Comparison of ENCODE assay signal across 10 cellular contexts in the genomic region with DNA sequence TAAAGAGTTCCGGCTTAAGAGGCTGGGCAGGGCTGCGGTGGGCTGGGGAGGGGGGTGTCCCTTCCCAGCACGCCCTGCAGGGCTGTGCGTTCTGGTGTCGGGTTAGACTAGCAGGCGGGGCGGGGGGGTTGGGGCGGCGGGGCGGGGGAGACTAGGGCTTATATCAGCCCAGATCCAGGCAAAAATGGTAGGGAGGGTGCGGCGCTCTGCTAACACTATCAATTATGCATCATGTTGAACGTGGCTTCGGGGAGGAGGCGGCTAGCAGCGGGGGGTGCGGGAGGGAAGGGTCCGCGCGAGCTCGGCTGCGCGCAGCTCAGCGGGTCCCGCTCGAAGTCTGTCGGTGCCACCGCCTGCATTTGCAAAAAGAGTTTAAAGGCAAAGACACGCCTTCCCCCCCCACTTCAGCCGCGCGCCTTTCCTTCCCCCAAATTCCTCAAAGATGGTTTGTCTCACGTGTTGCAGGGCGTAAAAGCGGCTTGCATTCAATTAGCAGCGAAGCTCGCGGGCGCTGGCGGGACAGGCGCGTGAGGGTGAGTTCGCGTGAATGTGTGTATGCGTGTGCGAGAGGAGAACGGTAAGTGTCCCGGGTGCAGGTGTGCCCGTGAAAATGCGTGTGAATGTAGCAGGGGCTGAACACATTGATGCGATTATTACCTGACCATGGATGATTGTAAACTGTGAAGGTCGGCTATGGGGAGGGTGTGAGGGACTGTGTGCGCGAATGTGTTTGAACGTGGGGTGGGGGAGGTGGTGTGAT. TPM values are rescaled to one million over a fixed set of nuclear protein-coding genes. Genes with fewer than 3 reads are reported as not detected.
A peak's percentile ranks its signal among the peaks of the same experiment; 100 is the strongest.
DNase-seq lines count a peak whose midpoint lies in the region; ATAC-seq and TF ChIP-seq lines count a peak whose summit lies in the region.
"Had no signal": no experiment of that assay in that cellular context is flagged by ENCODE, and none has a peak within 500 bp of the region (broad histone marks: within the 10 kb centered on the region; RNA-seq: fewer than 3 reads in every experiment).

A gene with protein sequence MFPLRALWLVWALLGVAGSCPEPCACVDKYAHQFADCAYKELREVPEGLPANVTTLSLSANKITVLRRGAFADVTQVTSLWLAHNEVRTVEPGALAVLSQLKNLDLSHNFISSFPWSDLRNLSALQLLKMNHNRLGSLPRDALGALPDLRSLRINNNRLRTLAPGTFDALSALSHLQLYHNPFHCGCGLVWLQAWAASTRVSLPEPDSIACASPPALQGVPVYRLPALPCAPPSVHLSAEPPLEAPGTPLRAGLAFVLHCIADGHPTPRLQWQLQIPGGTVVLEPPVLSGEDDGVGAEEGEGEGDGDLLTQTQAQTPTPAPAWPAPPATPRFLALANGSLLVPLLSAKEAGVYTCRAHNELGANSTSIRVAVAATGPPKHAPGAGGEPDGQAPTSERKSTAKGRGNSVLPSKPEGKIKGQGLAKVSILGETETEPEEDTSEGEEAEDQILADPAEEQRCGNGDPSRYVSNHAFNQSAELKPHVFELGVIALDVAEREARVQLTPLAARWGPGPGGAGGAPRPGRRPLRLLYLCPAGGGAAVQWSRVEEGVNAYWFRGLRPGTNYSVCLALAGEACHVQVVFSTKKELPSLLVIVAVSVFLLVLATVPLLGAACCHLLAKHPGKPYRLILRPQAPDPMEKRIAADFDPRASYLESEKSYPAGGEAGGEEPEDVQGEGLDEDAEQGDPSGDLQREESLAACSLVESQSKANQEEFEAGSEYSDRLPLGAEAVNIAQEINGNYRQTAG (plus strand): TSS at position 498 of the 760 bp plus-strand sequence. CDS start 2,169 bp downstream, outside the sequence.

- H3K27me3 Mint-ChIP-seq in MCF 10A (ENCODE audit: insufficient read depth, unreplicated experiment): peaks cover 65% of the 10 kb centered on the region
- H3K27me3 Mint-ChIP-seq in naive thymus-derived CD4-positive, alpha-beta T cell: peaks cover 60 to 90% (median 67%) of the 10 kb centered on the region in 5 donors

- H3K9me3 Mint-ChIP-seq in MCF 10A (ENCODE audit: unreplicated experiment): no peaks in the 10 kb centered on the region
- peaks cover 0 to 2% (median 0%) of the 10 kb centered on the region in 11 donors for H3K9me3 Mint-ChIP-seq in naive thymus-derived CD4-positive, alpha-beta T cell

- peaks cover 0 to 20% of the 10 kb centered on the region in 2 donors for H3K27me3 ChIP-seq in naive thymus-derived CD4-positive, alpha-beta T cell (ENCODE audit: control insufficient read depth in 2 of 2, insufficient read depth in 2 of 2, low read length in 2 of 2)

- H3K4me3 Mint-ChIP-seq in MCF 10A (ENCODE audit: unreplicated experiment): peak within 1 kb of the TSS; percentile 4
- H3K4me3 Mint-ChIP-seq in naive thymus-derived CD4-positive, alpha-beta T cell: peak within 1 kb of the TSS in 7 of 10 donors; percentile 29 to 72 (median 40)

- peaks cover 4 to 16% of the 10 kb centered on the region in 2 donors for H3K4me1 ChIP-seq in naive thymus-derived CD4-positive, alpha-beta T cell (ENCODE audit: control insufficient read depth in 2 of 2, insufficient read depth in 2 of 2, low read length in 2 of 2)

- intact Hi-C loops in MCF 10A (cut with micrococcal nuclease) (no loop called here), posterior vena cava (cut with DNase I) (loop anchor here in 1 of 2 donors (5.0 kb wide), 1 partner anchor 73 kb away; no protein-coding TSS in a partner anchor)
- intact Hi-C loops in naive thymus-derived CD4-positive, alpha-beta T cell (cut with micrococcal nuclease): no loop called here

- BruUV-seq in MCF 10A (replicated peaks; lab: Mats Ljungman, UMichigan): no TSS peak

- peak within 1 kb of the TSS; percentile 12 for H3K4me3 ChIP-seq in AG10803 (ENCODE audit: low read length)
- no peak within 1 kb of the TSS for H3K4me3 ChIP-seq in naive thymus-derived CD4-positive, alpha-beta T cell (ENCODE audit: low read length)
- H3K4me3 ChIP-seq: transverse colon had no signal

- H3K27ac ChIP-seq in naive thymus-derived CD4-positive, alpha-beta T cell (ENCODE audit: low read depth, low read length): no peak within 1 kb of the TSS
- H3K27ac ChIP-seq: transverse colon had no signal

- no peaks in the 10 kb centered on the region for H3K9me3 ChIP-seq in naive thymus-derived CD4-positive, alpha-beta T cell (ENCODE audit: control insufficient read depth in 2 of 3, low read length in 3 of 3)
- H3K9me3 ChIP-seq: transverse colon had no signal

- TF ChIP-seq CTCF in AG10803 (conservative IDR thresholded peaks at IDR 0.05; ENCODE audit: low read length) (no peak), MCF 10A (IDR thresholded peaks at IDR 0.05; ENCODE audit: unreplicated experiment) (no peak)

- CTCF ChIA-PET in HEK293T (lab: Yijun Ruan, JAX) (interaction anchor here (0.7 to 5.8 kb wide), 5 partner anchors 73 to 190 kb away, joined by 3 to 46 read pairs (median 5); a partner anchor contains a TSS), MCF 10A (lab: Yijun Ruan, JAX) (interaction anchor here (1.0 to 5.2 kb wide), 5 partner anchors 11 to 199 kb away, joined by 3 to 55 read pairs (median 7); no protein-coding TSS in a partner anchor)
- CTCF ChIA-PET in naive thymus-derived CD4-positive, alpha-beta T cell (lab: Charles Lee): interaction anchor here (3.0 kb wide), 1 partner anchor 192 kb away, joined by 21 read pairs; no protein-coding TSS in a partner anchor

- POLR2A ChIA-PET in HEK293T (lab: Yijun Ruan, JAX) (no interaction called here), MCF 10A (lab: Yijun Ruan, JAX) (no interaction called here)
- POLR2A ChIA-PET in naive thymus-derived CD4-positive, alpha-beta T cell (lab: Charles Lee): no interaction called here

- H3K4me1 Mint-ChIP-seq in MCF 10A (ENCODE audit: insufficient read depth, unreplicated experiment): no peaks in the 10 kb centered on the region
- H3K4me1 Mint-ChIP-seq in naive thymus-derived CD4-positive, alpha-beta T cell: peaks cover 17 to 40% (median 29%) of the 10 kb centered on the region in 7 donors

- peak; percentile 14 for DNase-seq in AG10803 (ENCODE audit: low read depth)
- no peak for DNase-seq in HEK293T (ENCODE audit: extremely low spot score)
- DNase-seq in MCF 10A (ENCODE audit: unreplicated experiment): no peak
- DNase-seq in naive thymus-derived CD4-positive, alpha-beta T cell: no peak
- no peak for DNase-seq in RPMI8226
- DNase-seq in iPS-NIHi7 (ENCODE audit: extremely low spot score): no peak
- DNase-seq in posterior vena cava (ENCODE audit: low spot score): no peak
- DNase-seq: OCI-M1, transverse colon had no signal

- ATAC-seq in naive thymus-derived CD4-positive, alpha-beta T cell: no peak
- no peak for ATAC-seq in GM21447 (IDR thresholded peaks at IDR 0.05; ENCODE audit: unreplicated experiment)

- no peak within 1 kb of the TSS for H3K27ac Mint-ChIP-seq in MCF 10A (ENCODE audit: low read depth, unreplicated experiment)
- peak within 1 kb of the TSS in 2 of 9 donors; percentile 51 to 80 for H3K27ac Mint-ChIP-seq in naive thymus-derived CD4-positive, alpha-beta T cell

- peaks cover 6% of the 10 kb centered on the region for H3K36me3 Mint-ChIP-seq in MCF 10A (ENCODE audit: insufficient read depth, unreplicated experiment)
- peaks cover 0 to 8% (median 0%) of the 10 kb centered on the region in 5 donors for H3K36me3 Mint-ChIP-seq in naive thymus-derived CD4-positive, alpha-beta T cell

- no peaks in the 10 kb centered on the region for H3K36me3 ChIP-seq in naive thymus-derived CD4-positive, alpha-beta T cell (ENCODE audit: control insufficient read depth in 2 of 3, insufficient read depth in 3 of 3, low read length in 3 of 3)
- H3K36me3 ChIP-seq: transverse colon had no signal

TF ChIP-seq in HEK293T, 16 proteins besides CTCF, POLR2A, EP300 and RAD21:
- peak; percentile 83 for TF ChIP-seq L3MBTL2 (conservative IDR thresholded peaks at IDR 0.05)
- TF ChIP-seq BHLHE40 (IDR thresholded peaks at IDR 0.05; ENCODE audit: borderline replicate concordance): no peak
- no peak for TF ChIP-seq CTBP1 (IDR thresholded peaks at IDR 0.05; ENCODE audit: borderline replicate concordance)

RNA-seq across cellular contexts. Expression of the gene that starts here (rescaled TPM):
- total RNA-seq in MCF 10A (2022): not detected in 2 replicates
- total RNA-seq in naive thymus-derived CD4-positive, alpha-beta T cell: not detected
- polyA plus RNA-seq in naive thymus-derived CD4-positive, alpha-beta T cell: not detected
- under 1 TPM; 0.62 to 0.65 TPM for total RNA-seq in posterior vena cava
